ENCODE assay signal across 12 cellular contexts in genomic region chr1:93779540-93780121, GRCh38.
DNase-seq lines count a peak whose midpoint lies in the region; ATAC-seq and TF ChIP-seq lines count a peak whose summit lies in the region.
"Had no signal": no experiment of that assay in that cellular context is flagged by ENCODE, and none has a peak within 500 bp of the region (broad histone marks: within the 10 kb centered on the region; RNA-seq: fewer than 3 reads in every experiment).

No MANE protein-coding gene starts in this region.

- DNase-seq in NCI-H748 (lab: John Stamatoyannopoulos, UW; ENCODE audit: unreplicated experiment): peak; percentile 14
- no peak for DNase-seq in NCI-H748 treated with DMSO at 0.1 percent for 48 hours (lab: John Stamatoyannopoulos, UW)
- peak; percentile 72 for DNase-seq in Panc1 (ENCODE audit: low read depth, low spot score)
- peak; percentile 56 for DNase-seq in epithelial cell of proximal tubule (ENCODE audit: low read depth)
- no peak for DNase-seq in smooth muscle cell (lab: John Stamatoyannopoulos, UW; ENCODE audit: unreplicated experiment)
- DNase-seq: activated naive CD4-positive, alpha-beta T cell treated with Interleukin-2 at 50 U/mL for 16 hours had no signal

- in situ Hi-C loops in Panc1 (cut with HindIII; ENCODE audit: low pct_unique_long_range_greater_than_20kb, low sequenced_read_pairs): no loop called here

- no peak overlapping the region for H2AFZ ChIP-seq in smooth muscle cell (ENCODE audit: low read depth)

- POLR2A ChIA-PET in Panc1 (lab: Charles Lee): no interaction called here

- H3K9me3 ChIP-seq in Panc1 (ENCODE audit: control insufficient read depth, insufficient read depth, low read depth, low read length) (no peaks in the 10 kb centered on the region), smooth muscle cell (replicated peaks; ENCODE audit: low read depth) (no peaks in the 10 kb centered on the region)

- CTCF ChIA-PET in Panc1 (lab: Charles Lee): no interaction called here

- 42% methylated on average over 4 of the region's 4 CpGs for WGBS in smooth muscle cell (ENCODE audit: low lambda C conversion rate)

- no peak overlapping the region for H3K4me3 Mint-ChIP-seq in activated T-helper 17 cell treated with anti-CD3 and anti-CD28 coated beads, Interleukin-2, amount 50 U/mL, for 72 hours
- H3K4me3 Mint-ChIP-seq: stimulated activated memory B cell treated with anti-CD40 and anti-IgM and Interleukin-4, amounts not matched to agents 10 μg/mL and 1 μg/mL and 100 μg/mL, for 72 hours had no signal

- H3K27me3 ChIP-seq in Panc1 (ENCODE audit: control insufficient read depth, insufficient read depth, low read length): no peaks in the 10 kb centered on the region
- no peaks in the 10 kb centered on the region for H3K27me3 ChIP-seq in smooth muscle cell (ENCODE audit: low read depth)
- H3K27me3 ChIP-seq: BLaER1 treated with 17β-estradiol and CSF1 and Interleukin-3, amounts not matched to agents 10 nM and 100 nM had no signal

- H3K4me1 Mint-ChIP-seq in activated T-helper 17 cell treated with anti-CD3 and anti-CD28 coated beads, Interleukin-2, amount 50 U/mL, for 72 hours: no peaks in the 10 kb centered on the region
- H3K4me1 Mint-ChIP-seq: stimulated activated memory B cell treated with anti-CD40 and anti-IgM and Interleukin-4, amounts not matched to agents 10 μg/mL and 1 μg/mL and 100 μg/mL, for 72 hours had no signal

- H3K36me3 ChIP-seq in Panc1 (ENCODE audit: control insufficient read depth, insufficient read depth, low read length) (no peaks in the 10 kb centered on the region), smooth muscle cell (ENCODE audit: low read depth) (no peaks in the 10 kb centered on the region)

- peak overlapping the region; percentile 10 for H3K4me2 ChIP-seq in smooth muscle cell

- no peaks in the 10 kb centered on the region for H3K79me2 ChIP-seq in smooth muscle cell (ENCODE audit: low read depth)

- peak; percentile 89 for ATAC-seq in Panc1
- no peak for ATAC-seq in GM21825 (IDR thresholded peaks at IDR 0.05; ENCODE audit: unreplicated experiment)
- ATAC-seq in GM18868 (IDR thresholded peaks at IDR 0.05; ENCODE audit: unreplicated experiment): no peak
- no peak for ATAC-seq in activated T-helper 17 cell treated with anti-CD3 and anti-CD28 coated beads, Interleukin-2, amount 50 U/mL, for 72 hours (replicated peaks)
- ATAC-seq: stimulated activated memory B cell treated with anti-CD40 and anti-IgM and Interleukin-4, amounts not matched to agents 10 μg/mL and 1 μg/mL and 100 μg/mL, for 72 hours had no signal

- H3K27ac ChIP-seq in Panc1 (ENCODE audit: low read length) (no peak overlapping the region; the same call in 1 of the 2 replicates), smooth muscle cell (ENCODE audit: low read depth) (peak overlapping the region; percentile 81)
- H3K27ac ChIP-seq: BLaER1 treated with 17β-estradiol and CSF1 and Interleukin-3, amounts not matched to agents 10 nM and 100 nM had no signal

- no peaks in the 10 kb centered on the region for H3F3A ChIP-seq in smooth muscle cell (ENCODE audit: low read depth)

- peak overlapping the region; percentile 18 for H3K9ac ChIP-seq in smooth muscle cell (ENCODE audit: low read depth)
- H3K9ac ChIP-seq: BLaER1 treated with 17β-estradiol and CSF1 and Interleukin-3, amounts not matched to agents 10 nM and 100 nM had no signal

- H3K4me1 ChIP-seq in Panc1 (ENCODE audit: control insufficient read depth, insufficient read depth, low read length): no peaks in the 10 kb centered on the region; the same call in 1 of the 2 replicates
- peaks cover 7% of the 10 kb centered on the region for H3K4me1 ChIP-seq in smooth muscle cell (ENCODE audit: low read depth)

- H3K27ac Mint-ChIP-seq in activated T-helper 17 cell treated with anti-CD3 and anti-CD28 coated beads, Interleukin-2, amount 50 U/mL, for 72 hours: no peak overlapping the region
- H3K27ac Mint-ChIP-seq: stimulated activated memory B cell treated with anti-CD40 and anti-IgM and Interleukin-4, amounts not matched to agents 10 μg/mL and 1 μg/mL and 100 μg/mL, for 72 hours had no signal

- intact Hi-C loops in Panc1 (cut with micrococcal nuclease; ENCODE audit: unreplicated experiment): no loop called here

- no peaks in the 10 kb centered on the region for H3K9me3 Mint-ChIP-seq in activated T-helper 17 cell treated with anti-CD3 and anti-CD28 coated beads, Interleukin-2, amount 50 U/mL, for 72 hours
- H3K9me3 Mint-ChIP-seq: stimulated activated memory B cell treated with anti-CD40 and anti-IgM and Interleukin-4, amounts not matched to agents 10 μg/mL and 1 μg/mL and 100 μg/mL, for 72 hours had no signal

- no peaks in the 10 kb centered on the region for H4K20me1 ChIP-seq in smooth muscle cell (ENCODE audit: low read depth)
- H4K20me1 ChIP-seq: BLaER1 treated with 17β-estradiol and CSF1 and Interleukin-3, amounts not matched to agents 10 nM and 100 nM had no signal

- no peak overlapping the region for H3K4me3 ChIP-seq in Panc1 (ENCODE audit: low read depth in 2 of 2, low read length in 2 of 2)
- H3K4me3 ChIP-seq in epithelial cell of proximal tubule (ENCODE audit: low read depth, low read length): no peak overlapping the region
- H3K4me3 ChIP-seq in smooth muscle cell: no peak overlapping the region
- H3K4me3 ChIP-seq: BLaER1 treated with 17β-estradiol and CSF1 and Interleukin-3, amounts not matched to agents 10 nM and 100 nM; skin epidermis had no signal

- H3K36me3 Mint-ChIP-seq in activated T-helper 17 cell treated with anti-CD3 and anti-CD28 coated beads, Interleukin-2, amount 50 U/mL, for 72 hours (ENCODE audit: low read depth): no peaks in the 10 kb centered on the region
- H3K36me3 Mint-ChIP-seq: stimulated activated memory B cell treated with anti-CD40 and anti-IgM and Interleukin-4, amounts not matched to agents 10 μg/mL and 1 μg/mL and 100 μg/mL, for 72 hours had no signal

- TF ChIP-seq CTCF in Panc1 (IDR thresholded peaks at IDR 0.05) (no peak), epithelial cell of proximal tubule (conservative IDR thresholded peaks at IDR 0.05; ENCODE audit: low read depth, low read length) (peak; percentile 12), smooth muscle cell (IDR thresholded peaks at IDR 0.05; ENCODE audit: borderline replicate concordance, insufficient read depth, poor library complexity, severe bottlenecking) (no peak)

- no peaks in the 10 kb centered on the region for H3K27me3 Mint-ChIP-seq in activated T-helper 17 cell treated with anti-CD3 and anti-CD28 coated beads, Interleukin-2, amount 50 U/mL, for 72 hours
- H3K27me3 Mint-ChIP-seq: stimulated activated memory B cell treated with anti-CD40 and anti-IgM and Interleukin-4, amounts not matched to agents 10 μg/mL and 1 μg/mL and 100 μg/mL, for 72 hours had no signal

- BruUV-seq in Panc1 (replicated peaks; lab: Mats Ljungman, UMichigan): no TSS peak

Comparison
In these comparisons a context has a peak if more than half of its experiments do, and no peak if none do; other contexts are left out.
1. DNase-seq: peak in NCI-H748 (single experiment), Panc1 (single experiment) and epithelial cell of proximal tubule (single experiment); none in NCI-H748 treated with DMSO at 0.1 percent for 48 hours (single experiment) and smooth muscle cell (single experiment).